1 cellular context compared by ENCODE assay signal in the genomic region with DNA sequence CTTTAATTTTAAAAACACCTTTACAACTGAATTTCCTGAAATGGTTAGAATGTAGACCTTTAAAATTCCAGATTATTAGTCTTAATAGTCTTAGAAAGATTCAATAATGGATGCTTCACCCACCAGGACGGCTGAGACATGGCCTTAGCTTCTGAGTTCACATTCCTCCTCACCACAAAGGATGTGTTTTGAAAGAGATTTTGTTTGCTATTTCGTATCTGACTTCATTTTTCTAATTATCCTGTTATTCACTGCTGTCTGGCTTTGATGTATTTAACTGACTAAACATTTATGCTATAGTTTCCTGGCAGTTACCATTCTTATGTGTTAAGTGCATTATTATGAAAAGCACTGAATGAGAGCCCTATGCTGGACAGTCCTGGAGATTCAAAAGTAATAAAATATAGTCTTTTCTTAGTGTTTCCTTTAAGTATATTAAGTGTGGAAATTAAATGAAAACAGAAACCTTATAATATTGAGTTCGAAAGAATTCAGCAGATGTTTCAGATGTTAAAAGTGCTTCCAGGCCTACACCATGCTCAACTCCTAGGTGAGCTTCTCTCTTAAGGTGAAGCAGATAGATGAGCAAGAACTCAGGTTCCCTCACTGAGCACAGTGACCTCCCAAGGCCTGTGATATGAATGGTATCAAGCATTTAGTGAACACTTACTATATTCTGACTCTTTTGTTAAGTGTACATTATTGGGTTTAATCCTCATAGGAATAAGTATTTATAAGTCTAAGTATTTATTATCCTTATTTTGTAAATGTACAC.
TF ChIP-seq lines count a peak whose summit lies in the region.

No MANE protein-coding gene starts in this region.

TF ChIP-seq in GM23338, 12 proteins besides CTCF, POLR2A, EP300 and RAD21:
- no peak for TF ChIP-seq POLR2AphosphoS5 (IDR thresholded peaks at IDR 0.05; ENCODE audit: low read depth)
- no peak for TF ChIP-seq STAT1 (IDR thresholded peaks at IDR 0.05; ENCODE audit: unreplicated experiment)
- TF ChIP-seq EZH2 (IDR thresholded peaks at IDR 0.05; ENCODE audit: low read depth, unreplicated experiment): no peak
- TF ChIP-seq ZNF462 (CRISPR knock-in tag; IDR thresholded peaks at IDR 0.05): no peak
- TF ChIP-seq NANOG (IDR thresholded peaks at IDR 0.05; ENCODE audit: borderline replicate concordance): no peak
- TF ChIP-seq JUNB (IDR thresholded peaks at IDR 0.05; ENCODE audit: unreplicated experiment): no peak
- TF ChIP-seq CREB1 (CRISPR knock-in tag; IDR thresholded peaks at IDR 0.05; ENCODE audit: low read depth): no peak
- no peak for TF ChIP-seq EZH2phosphoT487 (IDR thresholded peaks at IDR 0.05; ENCODE audit: unreplicated experiment)
- no peak for TF ChIP-seq REST (IDR thresholded peaks at IDR 0.05; ENCODE audit: unreplicated experiment)
- TF ChIP-seq, protein P1, sequence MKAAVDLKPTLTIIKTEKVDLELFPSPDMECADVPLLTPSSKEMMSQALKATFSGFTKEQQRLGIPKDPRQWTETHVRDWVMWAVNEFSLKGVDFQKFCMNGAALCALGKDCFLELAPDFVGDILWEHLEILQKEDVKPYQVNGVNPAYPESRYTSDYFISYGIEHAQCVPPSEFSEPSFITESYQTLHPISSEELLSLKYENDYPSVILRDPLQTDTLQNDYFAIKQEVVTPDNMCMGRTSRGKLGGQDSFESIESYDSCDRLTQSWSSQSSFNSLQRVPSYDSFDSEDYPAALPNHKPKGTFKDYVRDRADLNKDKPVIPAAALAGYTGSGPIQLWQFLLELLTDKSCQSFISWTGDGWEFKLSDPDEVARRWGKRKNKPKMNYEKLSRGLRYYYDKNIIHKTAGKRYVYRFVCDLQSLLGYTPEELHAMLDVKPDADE (IDR thresholded peaks at IDR 0.05): no peak
- no peak for TF ChIP-seq ZNF114 (CRISPR knock-in tag; IDR thresholded peaks at IDR 0.05)
- no peak for TF ChIP-seq ZNF331 (CRISPR knock-in tag; IDR thresholded peaks at IDR 0.05; ENCODE audit: low read depth)
